Comparison of ENCODE assay signal across 8 cellular contexts in genomic region chr14:36662543-36663403, GRCh38. TPM values are rescaled to one million over a fixed set of nuclear protein-coding genes. Genes with fewer than 3 reads are reported as not detected.
DNase-seq lines count a peak whose midpoint lies in the region; ATAC-seq and TF ChIP-seq lines count a peak whose summit lies in the region.

No MANE protein-coding gene starts in this region.

- intact Hi-C loops in A673 (cut with micrococcal nuclease; ENCODE audit: unreplicated experiment): no loop called here
- intact Hi-C loops in HCT116 (cut with micrococcal nuclease): no loop called here

- BruUV-seq in A673 (replicated peaks; lab: Mats Ljungman, UMichigan) (no TSS peak), HCT116 (replicated peaks; lab: Mats Ljungman, UMichigan) (no TSS peak)

- DNase-seq in A673 (ENCODE audit: low spot score) (peak; percentile 69), HCT116 (ENCODE audit: low read depth, low spot score) (no peak), astrocyte of the cerebellum (ENCODE audit: low read depth) (no peak), SK-N-SH (no peak), KG1 (lab: John Stamatoyannopoulos, UW) (no peak), OCI-M2 (lab: John Stamatoyannopoulos, UW; ENCODE audit: unreplicated experiment) (no peak)

- H3K27ac ChIP-seq in A673 (ENCODE audit: low read depth, low read length, poor library complexity, severe bottlenecking): peak overlapping the region; percentile 82
- H3K27ac ChIP-seq in HCT116 (ENCODE audit: low read depth, low read length): no peak overlapping the region
- no peak overlapping the region for H3K27ac ChIP-seq in mesodermal cell (ENCODE audit: low read depth, low read length, severe bottlenecking)
- no peak overlapping the region for H3K27ac ChIP-seq in SK-N-SH (ENCODE audit: low read depth in 2 of 2, low read length in 1 of 2)

- TF ChIP-seq EP300 in SK-N-SH (IDR thresholded peaks at IDR 0.05; ENCODE audit: borderline replicate concordance in 1 of 2, low read depth in 1 of 2, low read length in 1 of 2): no peak

- CTCF ChIA-PET in A673 (lab: Charles Lee) (no interaction called here), HCT116 (lab: Charles Lee) (no interaction called here), SK-N-SH (lab: Yijun Ruan, JAX) (interaction anchor here (1.1 kb wide), 1 partner anchor 14 kb away, joined by 3 read pairs; no protein-coding TSS in a partner anchor)

- H3K4me3 ChIP-seq in A673 (ENCODE audit: low read depth, low read length, poor library complexity, severe bottlenecking) (peak overlapping the region; percentile 63), HCT116 (replicated peaks in 1 of 2; ENCODE audit: low read depth in 1 of 2, low read length in 2 of 2) (peak overlapping the region; percentile 71 to 80), astrocyte of the cerebellum (ENCODE audit: low read depth, low read length) (peak overlapping the region; percentile 36), mesodermal cell (ENCODE audit: extremely low read depth, insufficient read depth, low read length, poor library complexity, severe bottlenecking) (peak overlapping the region; percentile 44), SK-N-SH (ENCODE audit: low read depth in 2 of 2, low read length in 1 of 2) (no peak overlapping the region)

- WGBS in mesodermal cell (ENCODE audit: insufficient coverage in 2 of 2), 2 experiments: 0 to 1% methylated on average over 61 of the region's 71 CpGs
- 15% methylated on average over 6 of the region's 71 CpGs for WGBS in SK-N-SH (ENCODE audit: low lambda C conversion rate)

- H3K36me3 ChIP-seq in A673 (ENCODE audit: insufficient read depth, low read length, poor library complexity, severe bottlenecking) (peaks cover 22% of the 10 kb centered on the region), HCT116 (ENCODE audit: control insufficient read depth in 1 of 2, insufficient read depth in 2 of 2, low read length in 2 of 2) (peaks cover 0 to 3% of the 10 kb centered on the region in 2 experiments; a peak in 2 of 4 replicates), mesodermal cell (ENCODE audit: control insufficient read depth, insufficient read depth, low read length) (no peaks in the 10 kb centered on the region), SK-N-SH (replicated peaks in 1 of 2; ENCODE audit: control insufficient read depth in 1 of 2, insufficient read depth in 2 of 2, low read length in 1 of 2) (no peaks in the 10 kb centered on the region)

- no peak for TF ChIP-seq CTCF in A673 (conservative IDR thresholded peaks at IDR 0.05; ENCODE audit: low read depth, low read length)
- TF ChIP-seq CTCF in HCT116 (IDR thresholded peaks at IDR 0.05 in 2 of 3, conservative IDR thresholded peaks at IDR 0.05 in 1 of 3; ENCODE audit: borderline replicate concordance in 1 of 3, insufficient read depth in 1 of 3, low read depth in 2 of 3, low read length in 2 of 3): no peak
- TF ChIP-seq CTCF in astrocyte of the cerebellum (IDR thresholded peaks at IDR 0.05; ENCODE audit: low read depth, low read length, missing control alignments): no peak
- TF ChIP-seq CTCF in SK-N-SH (IDR thresholded peaks at IDR 0.05): no peak

- in situ Hi-C loops in astrocyte of the cerebellum (cut with HindIII; ENCODE audit: low sequenced_read_pairs): no loop called here

- H4K20me1 ChIP-seq in HCT116 (ENCODE audit: insufficient read depth) (no peaks in the 10 kb centered on the region), SK-N-SH (ENCODE audit: insufficient read depth) (no peaks in the 10 kb centered on the region)

- no peaks in the 10 kb centered on the region for H3K27me3 ChIP-seq in A673 (replicated peaks; ENCODE audit: insufficient read depth, low read depth, low read length, poor library complexity)
- H3K27me3 ChIP-seq in HCT116 (ENCODE audit: insufficient read depth, low read length): no peaks in the 10 kb centered on the region
- peaks cover 76% of the 10 kb centered on the region for H3K27me3 ChIP-seq in SK-N-SH (ENCODE audit: insufficient read depth)

- TF ChIP-seq RAD21 in HCT116 (IDR thresholded peaks at IDR 0.05; ENCODE audit: low read depth): no peak
- TF ChIP-seq RAD21 in SK-N-SH (IDR thresholded peaks at IDR 0.05; ENCODE audit: low read length): no peak

- no peak for TF ChIP-seq POLR2A in HCT116 (IDR thresholded peaks at IDR 0.05; ENCODE audit: borderline replicate concordance, extremely low read depth, insufficient read depth, insufficient read length)

- no peaks in the 10 kb centered on the region for H3K9me2 ChIP-seq in HCT116 (ENCODE audit: insufficient read depth)
- H3K9me2 ChIP-seq in SK-N-SH: no peaks in the 10 kb centered on the region

- H2AFZ ChIP-seq in HCT116 (ENCODE audit: low read depth, low read length, poor library complexity, severe bottlenecking) (no peak overlapping the region), SK-N-SH (ENCODE audit: low read depth) (no peak overlapping the region)

- peaks cover 32% of the 10 kb centered on the region for H3K4me1 ChIP-seq in A673 (ENCODE audit: insufficient read depth, low read length, poor library complexity, severe bottlenecking)
- peaks cover 4 to 10% of the 10 kb centered on the region in 2 experiments; a peak in 1 of 4 replicates for H3K4me1 ChIP-seq in HCT116 (ENCODE audit: control insufficient read depth in 1 of 2, insufficient read depth in 2 of 2, low read length in 2 of 2)
- peaks cover 19% of the 10 kb centered on the region for H3K4me1 ChIP-seq in mesodermal cell (ENCODE audit: control insufficient read depth, insufficient read depth, low read length, poor library complexity, severe bottlenecking)
- H3K4me1 ChIP-seq in SK-N-SH (ENCODE audit: control insufficient read depth in 1 of 2, insufficient read depth in 2 of 2, low read depth in 1 of 2, low read length in 1 of 2): no peaks in the 10 kb centered on the region; a peak in 1 of 4 replicates

- H3K79me2 ChIP-seq in HCT116 (ENCODE audit: insufficient read depth, low read length) (no peaks in the 10 kb centered on the region), SK-N-SH (ENCODE audit: insufficient read depth) (no peaks in the 10 kb centered on the region)

- no peak for ATAC-seq in HCT116
- ATAC-seq in HG02938 (IDR thresholded peaks at IDR 0.05; ENCODE audit: unreplicated experiment): no peak

- no peaks in the 10 kb centered on the region for H3F3A ChIP-seq in SK-N-SH (replicated peaks; ENCODE audit: insufficient read depth)

- peak overlapping the region; percentile 73 for H3K4me2 ChIP-seq in HCT116 (ENCODE audit: low read length)
- H3K4me2 ChIP-seq in SK-N-SH: no peak overlapping the region

- H3K9me3 ChIP-seq in A673 (ENCODE audit: low read depth, low read length, poor library complexity, severe bottlenecking) (no peaks in the 10 kb centered on the region), HCT116 (ENCODE audit: control insufficient read depth in 1 of 2, insufficient read depth in 1 of 2, low read depth in 1 of 2, low read length in 2 of 2) (no peaks in the 10 kb centered on the region), mesodermal cell (ENCODE audit: control insufficient read depth, low read length) (no peaks in the 10 kb centered on the region), SK-N-SH (no peaks in the 10 kb centered on the region)

- POLR2A ChIA-PET in A673 (lab: Charles Lee; ENCODE audit: low non-redundant PET): no interaction called here
- POLR2A ChIA-PET in HCT116 (lab: Charles Lee): interaction anchor here (0.6 kb wide), 1 partner anchor 104 kb away, joined by 4 read pairs; no protein-coding TSS in a partner anchor
- POLR2A ChIA-PET in SK-N-SH (lab: Yijun Ruan, JAX): no interaction called here

- RAD21 ChIA-PET in HCT116 (lab: Charles Lee; ENCODE audit: low non-redundant PET in 1 of 2, low total read pairs in 2 of 2, uncharacterized antibody in 2 of 2, unreplicated experiment in 2 of 2): no interaction called here

- peak overlapping the region; percentile 61 for H3K9ac ChIP-seq in HCT116 (ENCODE audit: low read length)
- no peak overlapping the region for H3K9ac ChIP-seq in SK-N-SH

TF ChIP-seq in HCT116, 20 proteins besides CTCF, POLR2A, EP300 and RAD21 (continues in another document):
- no peak for TF ChIP-seq CEBPB (IDR thresholded peaks at IDR 0.05; ENCODE audit: low read depth)
- no peak for TF ChIP-seq SRF (IDR thresholded peaks at IDR 0.05; ENCODE audit: low read depth)
- TF ChIP-seq EZH2 (IDR thresholded peaks at IDR 0.05): no peak
- no peak for TF ChIP-seq JUND (IDR thresholded peaks at IDR 0.05)
- TF ChIP-seq ZFX (IDR thresholded peaks at IDR 0.05): no peak
- TF ChIP-seq SIN3A (IDR thresholded peaks at IDR 0.05; ENCODE audit: low read depth): no peak

TF ChIP-seq in SK-N-SH, 30 proteins besides CTCF, POLR2A, EP300 and RAD21 (continues in another document):
- no peak for TF ChIP-seq RXRA (IDR thresholded peaks at IDR 0.05; ENCODE audit: borderline replicate concordance, low read depth)
- TF ChIP-seq RCOR1 (IDR thresholded peaks at IDR 0.05; ENCODE audit: low read length): no peak
- TF ChIP-seq PBX3 (IDR thresholded peaks at IDR 0.05): no peak
- no peak for TF ChIP-seq MEF2A (IDR thresholded peaks at IDR 0.05; ENCODE audit: borderline replicate concordance, low read depth)
- no peak for TF ChIP-seq GABPA (IDR thresholded peaks at IDR 0.05; ENCODE audit: low read depth)
- no peak for TF ChIP-seq NFIC (IDR thresholded peaks at IDR 0.05; ENCODE audit: borderline replicate concordance)
- no peak for TF ChIP-seq ELF1 (IDR thresholded peaks at IDR 0.05)
- no peak for TF ChIP-seq CHD2 (IDR thresholded peaks at IDR 0.05; ENCODE audit: low read length, partially characterized antibody)
- no peak for TF ChIP-seq FOSL2 (IDR thresholded peaks at IDR 0.05; ENCODE audit: borderline replicate concordance, low read depth)
- no peak for TF ChIP-seq MXI1 (IDR thresholded peaks at IDR 0.05; ENCODE audit: low read depth, low read length)
- TF ChIP-seq FOXJ3 (CRISPR knock-in tag; IDR thresholded peaks at IDR 0.05): no peak

RNA-seq across cellular contexts. Expression of gene PAX9, which starts 1.1 kb away (rescaled TPM):
- total RNA-seq in A673 (2021): 23.4 and 26.2 TPM in 2 replicates
- 5.2 TPM for total RNA-seq in HCT116 (2021; ENCODE audit: unreplicated experiment)
- 2.5 TPM in 2 replicates for polyA plus RNA-seq in HCT116 (2012)
- 0.15 TPM for polyA plus RNA-seq in mesodermal cell (2013, experiment 1 of 2)
- polyA plus RNA-seq in mesodermal cell (2013, experiment 2 of 2): 0.20 TPM
- polyA plus RNA-seq in SK-N-SH (2012; rRNA removed): not detected in 2 replicates
- not detected in 2 replicates for polyA plus RNA-seq in SK-N-SH (2012; cell fraction: cytosol; rRNA removed)
- not detected in 2 replicates for polyA plus RNA-seq in SK-N-SH (2012; cell fraction: nucleus; rRNA removed)

Comparison
In these comparisons a context has a peak if more than half of its experiments do, and no peak if none do; other contexts are left out.
1. H3K4me3 ChIP-seq: peak in A673 (single experiment), HCT116 (2 of 2), astrocyte of the cerebellum (single experiment) and mesodermal cell (single experiment); none in SK-N-SH (0 of 2).